Comparison of ENCODE assay signal across 8 cellular contexts in genomic region chr7:105521731-105522458, GRCh38. TPM values are rescaled to one million over a fixed set of nuclear protein-coding genes. Genes with fewer than 3 reads are reported as not detected.
DNase-seq lines count a peak whose midpoint lies in the region; ATAC-seq and TF ChIP-seq lines count a peak whose summit lies in the region.

TSS of gene PUS7 (minus strand) at chr7:105522271. CDS start at chr7:105508512, 13,759 bp downstream.

- no peaks in the 10 kb centered on the region for H3K4me1 ChIP-seq in cardiac muscle cell (ENCODE audit: low read depth)

- peak within 1 kb of the TSS; percentile 82 for H3K4me3 ChIP-seq in SU-DHL-6 (ENCODE audit: insufficient read depth, low read length, poor library complexity, severe bottlenecking)
- H3K4me3 ChIP-seq in cardiac muscle cell: peak within 1 kb of the TSS; percentile 60

- peak within 1 kb of the TSS; percentile 74 for H3K9ac ChIP-seq in SU-DHL-6 (ENCODE audit: low read length)

- H3K79me2 ChIP-seq in SU-DHL-6 (ENCODE audit: insufficient read depth, low read length): peaks cover 46% of the 10 kb centered on the region

- peak within 1 kb of the TSS; percentile 95 for H3K4me3 Mint-ChIP-seq in activated naive CD8-positive, alpha-beta T cell treated with anti-CD3 and anti-CD28 coated beads, Interleukin-2, amount 50 U/mL, for 24 hours
- H3K4me3 Mint-ChIP-seq in type B pancreatic cell: peak within 1 kb of the TSS; percentile 99

- no peaks in the 10 kb centered on the region for H3K9me3 Mint-ChIP-seq in activated naive CD8-positive, alpha-beta T cell treated with anti-CD3 and anti-CD28 coated beads, Interleukin-2, amount 50 U/mL, for 24 hours
- no peaks in the 10 kb centered on the region for H3K9me3 Mint-ChIP-seq in type B pancreatic cell

- H3K4me1 Mint-ChIP-seq in activated naive CD8-positive, alpha-beta T cell treated with anti-CD3 and anti-CD28 coated beads, Interleukin-2, amount 50 U/mL, for 24 hours: peaks cover 17% of the 10 kb centered on the region
- H3K4me1 Mint-ChIP-seq in type B pancreatic cell (ENCODE audit: unreplicated experiment): peaks cover 11% of the 10 kb centered on the region

- no peaks in the 10 kb centered on the region for H3K27me3 ChIP-seq in SU-DHL-6 (ENCODE audit: low read length)
- H3K27me3 ChIP-seq in cardiac muscle cell: no peaks in the 10 kb centered on the region

- no peaks in the 10 kb centered on the region for H3K9me3 ChIP-seq in SU-DHL-6 (ENCODE audit: insufficient read depth, low read length)
- no peaks in the 10 kb centered on the region for H3K9me3 ChIP-seq in cardiac muscle cell (ENCODE audit: low read depth)

- peaks cover 13% of the 10 kb centered on the region for H3K36me3 Mint-ChIP-seq in activated naive CD8-positive, alpha-beta T cell treated with anti-CD3 and anti-CD28 coated beads, Interleukin-2, amount 50 U/mL, for 24 hours (ENCODE audit: low read depth)
- no peaks in the 10 kb centered on the region for H3K36me3 Mint-ChIP-seq in type B pancreatic cell

- TF ChIP-seq POLR2A in GM10847 (IDR thresholded peaks at IDR 0.05; ENCODE audit: extremely low read depth, insufficient read length): peak; percentile 66

- no peaks in the 10 kb centered on the region for H3F3A ChIP-seq in SU-DHL-6 (ENCODE audit: insufficient read depth)

- peak; percentile 92 for DNase-seq in NCI-H1092 treated with DMSO at 0.1 percent for 48 hours (lab: John Stamatoyannopoulos, UW)
- DNase-seq in activated naive CD8-positive, alpha-beta T cell treated with anti-CD3 and anti-CD28 coated beads, Interleukin-2, amount 50 U/mL, for 24 hours: peak; percentile 87
- peak; percentile 94 to 95 for DNase-seq in cardiac muscle cell (ENCODE audit: low read depth in 1 of 2, low spot score in 1 of 2)
- peak; percentile 87 for DNase-seq in pons (ENCODE audit: low spot score)
- peak; percentile 87 for DNase-seq in type B pancreatic cell (ENCODE audit: extremely low spot score, unreplicated experiment)

- H2AFZ ChIP-seq in SU-DHL-6 (ENCODE audit: low read depth, low read length, severe bottlenecking): peak within 1 kb of the TSS; percentile 100

- peak; percentile 84 for ATAC-seq in HG02610 (IDR thresholded peaks at IDR 0.05; ENCODE audit: unreplicated experiment)
- peak; percentile 91 for ATAC-seq in activated naive CD8-positive, alpha-beta T cell treated with anti-CD3 and anti-CD28 coated beads, Interleukin-2, amount 50 U/mL, for 24 hours

- H3K27ac ChIP-seq in SU-DHL-6 (ENCODE audit: low read depth, low read length): peak within 1 kb of the TSS; percentile 55
- H3K27ac ChIP-seq in cardiac muscle cell: peak within 1 kb of the TSS; percentile 80

- H3K9me2 ChIP-seq in SU-DHL-6 (replicated peaks; ENCODE audit: insufficient read depth, low read length): no peaks in the 10 kb centered on the region

- no peaks in the 10 kb centered on the region for H4K20me1 ChIP-seq in SU-DHL-6 (ENCODE audit: low read depth, low read length)

- TF ChIP-seq CTCF in SU-DHL-6 (IDR thresholded peaks at IDR 0.05; ENCODE audit: insufficient read depth, low read length, poor library complexity, severe bottlenecking) (no peak), cardiac muscle cell (IDR thresholded peaks at IDR 0.05; ENCODE audit: low read depth, low read length) (no peak), type B pancreatic cell (conservative IDR thresholded peaks at IDR 0.05) (peak; percentile 28)

- H3K27me3 Mint-ChIP-seq in activated naive CD8-positive, alpha-beta T cell treated with anti-CD3 and anti-CD28 coated beads, Interleukin-2, amount 50 U/mL, for 24 hours: no peaks in the 10 kb centered on the region
- H3K27me3 Mint-ChIP-seq in type B pancreatic cell: no peaks in the 10 kb centered on the region

- H3K36me3 ChIP-seq in SU-DHL-6 (ENCODE audit: low read length) (0 out of 2 replicates have a peak, but pooled peaks cover 4% of the 10 kb centered on the region), cardiac muscle cell (no peaks in the 10 kb centered on the region)

- peak within 1 kb of the TSS; percentile 97 for H3K4me2 ChIP-seq in SU-DHL-6 (ENCODE audit: low read depth, low read length, poor library complexity, severe bottlenecking)

- peak within 1 kb of the TSS; percentile 97 for H3K27ac Mint-ChIP-seq in activated naive CD8-positive, alpha-beta T cell treated with anti-CD3 and anti-CD28 coated beads, Interleukin-2, amount 50 U/mL, for 24 hours
- peak within 1 kb of the TSS; percentile 96 for H3K27ac Mint-ChIP-seq in type B pancreatic cell

RNA-seq across cellular contexts. Expression of gene PUS7, which starts in this region (rescaled TPM):
- total RNA-seq in cardiac muscle cell (12.0 and 14.7 TPM in 2 replicates), type B pancreatic cell (ENCODE audit: low replicate concordance) (15.5 and 25.4 TPM in 2 replicates)
- polyA plus RNA-seq in cardiac muscle cell: 13.1 and 14.0 TPM in 2 replicates

Comparison
In these comparisons a context has a peak if more than half of its experiments do, and no peak if none do; other contexts are left out.
1. Peak in every context shown above with its lines: DNase-seq, ATAC-seq, H3K4me3 ChIP-seq and H3K27ac ChIP-seq.